Comparison of ENCODE assay signal across 8 cellular contexts in genomic region chr11:30143098-30143705, GRCh38.
DNase-seq lines count a peak whose midpoint lies in the region; ATAC-seq and TF ChIP-seq lines count a peak whose summit lies in the region.

No MANE protein-coding gene starts in this region.

- H3K27ac Mint-ChIP-seq in activated B cell treated with CpG ODN at 0.5 μM for 24 hours: no peak overlapping the region

- intact Hi-C loops in activated B cell treated with CpG ODN at 0.5 μM for 24 hours (cut with micrococcal nuclease): loop anchor here (5.0 kb wide), 1 partner anchor 711 kb away; no protein-coding TSS in a partner anchor

- H3K4me3 Mint-ChIP-seq in activated B cell treated with CpG ODN at 0.5 μM for 24 hours: no peak overlapping the region

- H3K36me3 Mint-ChIP-seq in activated B cell treated with CpG ODN at 0.5 μM for 24 hours (ENCODE audit: low read depth): no peaks in the 10 kb centered on the region

- ATAC-seq in GM21529 (IDR thresholded peaks at IDR 0.05; ENCODE audit: unreplicated experiment): peak; percentile 82
- no peak for ATAC-seq in activated B cell treated with CpG ODN at 0.5 μM for 24 hours (ENCODE audit: low read depth)
- no peak for ATAC-seq in HG03045 (IDR thresholded peaks at IDR 0.05; ENCODE audit: unreplicated experiment)

- no peaks in the 10 kb centered on the region for H3K4me1 Mint-ChIP-seq in activated B cell treated with CpG ODN at 0.5 μM for 24 hours

- H3K9me3 Mint-ChIP-seq in activated B cell treated with CpG ODN at 0.5 μM for 24 hours: no peaks in the 10 kb centered on the region

- TF ChIP-seq CTCF in activated B cell treated with CpG ODN at 0.5 μM for 24 hours (IDR thresholded peaks at IDR 0.05): peak; percentile 95

- DNase-seq in NCI-H446 (lab: John Stamatoyannopoulos, UW) (peak; percentile 26 to 48), NCI-H446 treated with DMSO at 0.1 percent for 48 hours (lab: John Stamatoyannopoulos, UW) (no peak), M059J (ENCODE audit: low read depth) (peak; percentile 41), activated B cell treated with CpG ODN at 0.5 μM for 24 hours (no peak), iris pigment epithelial cell (ENCODE audit: low read depth) (peak; percentile 9), putamen (ENCODE audit: low spot score) (no peak)

- POLR2A ChIA-PET in activated B cell treated with CpG ODN at 0.5 μM for 24 hours (lab: Charles Lee): no interaction called here

- peaks cover 2% of the 10 kb centered on the region for H3K27me3 Mint-ChIP-seq in activated B cell treated with CpG ODN at 0.5 μM for 24 hours

- CTCF ChIA-PET in activated B cell treated with CpG ODN at 0.5 μM for 24 hours (lab: Charles Lee): interaction anchor here (1.1 to 3.5 kb wide), 8 partner anchors 9 to 712 kb away, joined by 3 to 34 read pairs (median 6); no protein-coding TSS in a partner anchor

Comparison
In these comparisons a context has a peak if more than half of its experiments do, and no peak if none do; other contexts are left out.
1. DNase-seq: peak in NCI-H446 (2 of 2), M059J (single experiment) and iris pigment epithelial cell (single experiment); none in NCI-H446 treated with DMSO at 0.1 percent for 48 hours (single experiment), activated B cell treated with CpG ODN at 0.5 μM for 24 hours (single experiment) and putamen (single experiment).